In the genomic region with DNA sequence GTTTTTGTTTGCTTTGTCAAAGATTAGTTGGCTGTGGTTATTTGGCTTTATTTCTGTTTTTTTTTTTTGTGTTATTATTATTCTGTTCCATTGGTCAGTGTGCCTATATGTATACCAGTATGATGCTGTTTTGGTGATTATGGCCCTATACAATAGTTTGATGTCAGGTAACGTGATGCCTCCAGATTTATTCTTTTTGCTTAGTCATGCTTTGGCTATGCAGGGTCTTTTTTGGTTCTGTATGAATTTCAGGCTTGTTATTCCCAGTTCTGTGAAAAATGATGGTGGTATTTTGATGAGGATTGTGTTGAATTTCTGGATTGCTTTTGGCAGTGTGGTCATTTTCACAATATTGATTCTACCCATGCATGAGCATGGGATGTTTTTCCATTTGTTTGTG, we compare ENCODE assay signal across 20 cellular contexts.
DNase-seq lines count a peak whose midpoint lies in the region; ATAC-seq, FAIRE-seq and TF ChIP-seq lines count a peak whose summit lies in the region.
"Had no signal": no experiment of that assay in that cellular context is flagged by ENCODE, and none has a peak within 500 bp of the region (broad histone marks: within the 10 kb centered on the region; RNA-seq: fewer than 3 reads in every experiment).

No MANE protein-coding gene starts in this region.

- no peaks in the 10 kb centered on the region for H3K4me1 ChIP-seq in HepG2 (ENCODE audit: insufficient read depth, low read length)
- no peaks in the 10 kb centered on the region for H3K4me1 ChIP-seq in right lobe of liver
- no peaks in the 10 kb centered on the region for H3K4me1 ChIP-seq in K562 (replicated peaks in 1 of 2; ENCODE audit: control insufficient read depth in 2 of 2, insufficient read depth in 2 of 2, low read length in 2 of 2)
- H3K4me1 ChIP-seq: BE2C, BLaER1 had no signal

- intact Hi-C loops in HepG2 (cut with micrococcal nuclease; ENCODE audit: unreplicated experiment) (no loop called here), right lobe of liver (cut with DNase I) (no loop called here), K562 (cut with micrococcal nuclease) (no loop called here), sciatic nerve (cut with DNase I) (no loop called here)

- no peaks in the 10 kb centered on the region for H3K36me3 ChIP-seq in HepG2 (replicated peaks in 1 of 2; ENCODE audit: control insufficient read depth in 1 of 2, insufficient read depth in 2 of 2, low read length in 2 of 2)
- no peaks in the 10 kb centered on the region for H3K36me3 ChIP-seq in right lobe of liver
- no peaks in the 10 kb centered on the region for H3K36me3 ChIP-seq in K562 (ENCODE audit: control insufficient read depth, insufficient read depth, low read length)
- H3K36me3 ChIP-seq: BE2C, BLaER1 had no signal

- TF ChIP-seq POLR2A in HepG2 (IDR thresholded peaks at IDR 0.05; ENCODE audit: insufficient read depth in 1 of 2, low read depth in 2 of 2, low read length in 2 of 2) = no peak
- no peak for TF ChIP-seq POLR2A in right lobe of liver (IDR thresholded peaks at IDR 0.05)
- TF ChIP-seq POLR2A in K562 (conservative IDR thresholded peaks at IDR 0.05) = no peak

- H2AFZ ChIP-seq in HepG2 (ENCODE audit: low read length) (no peak overlapping the region), K562 (ENCODE audit: low read depth, low read length) (no peak overlapping the region)

- no peaks in the 10 kb centered on the region for H3K9me1 ChIP-seq in K562 (ENCODE audit: control insufficient read depth, insufficient read depth, low read length)

- TF ChIP-seq RAD21 in HepG2 (CRISPR knock-in tag; IDR thresholded peaks at IDR 0.05) (no peak), K562 (CRISPR knock-in tag; conservative IDR thresholded peaks at IDR 0.05 in 1 of 2, IDR thresholded peaks at IDR 0.05 in 1 of 2) (no peak)

- H3K79me2 ChIP-seq in HepG2 (ENCODE audit: insufficient read depth, low read length) (no peaks in the 10 kb centered on the region), K562 (ENCODE audit: control insufficient read depth, insufficient read depth, low read length) (no peaks in the 10 kb centered on the region)

- FAIRE-seq in HepG2 (lab: Jason Lieb, UNC) = no peak
- no peak for FAIRE-seq in K562 (lab: Jason Lieb, UNC)
- FAIRE-seq: D721Med, G401.6, GM12891, GM19239 had no signal

- CTCF ChIA-PET in HepG2 (lab: Yijun Ruan, JAX; ENCODE audit: low intra/inter-chr PET ratio, low total read pairs) (no interaction called here), K562 (lab: Yijun Ruan, JAX; ENCODE audit: low intra/inter-chr PET ratio) (no interaction called here)

- H3K9me3 ChIP-seq in HepG2 (ENCODE audit: low read length) = peaks cover 90% of the 10 kb centered on the region
- no peaks in the 10 kb centered on the region for H3K9me3 ChIP-seq in right lobe of liver
- H3K9me3 ChIP-seq in K562 (replicated peaks; ENCODE audit: control insufficient read depth, insufficient read depth, low read depth, low read length) = no peaks in the 10 kb centered on the region
- H3K9me3 ChIP-seq: BE2C had no signal

- no peak for DNase-seq in HepG2 (ENCODE audit: low spot score)
- no peak for DNase-seq in right lobe of liver
- no peak for DNase-seq in K562 (ENCODE audit: extremely low read depth in 1 of 4, low spot score in 3 of 4)
- no peak for DNase-seq in NCI-H2107 treated with DMSO at 0.1 percent for 48 hours (lab: John Stamatoyannopoulos, UW; ENCODE audit: unreplicated experiment)
- no peak for DNase-seq in sciatic nerve (ENCODE audit: low spot score)
- DNase-seq: ACHN; BE2C; C1 segment of cervical spinal cord; CD4-positive, alpha-beta memory T cell; CD4-positive, CD25-positive, alpha-beta regulatory T cell; CD8-positive, alpha-beta memory T cell; COR-L47; DMS79 treated with DMSO at 0.1 percent for 48 hours; GF-D8 had no signal

- no peak for ATAC-seq in HepG2
- no peak for ATAC-seq in right lobe of liver
- no peak for ATAC-seq in K562
- ATAC-seq in sciatic nerve = no peak

- H4K20me1 ChIP-seq in HepG2 (ENCODE audit: insufficient read depth, low read length) = no peaks in the 10 kb centered on the region
- no peaks in the 10 kb centered on the region for H4K20me1 ChIP-seq in K562 (replicated peaks; ENCODE audit: control insufficient read depth, insufficient read depth, low read length)
- H4K20me1 ChIP-seq: BLaER1 had no signal

- H3K9ac ChIP-seq in HepG2 (ENCODE audit: insufficient read depth, low read depth, low read length) (no peak overlapping the region), K562 (ENCODE audit: insufficient read depth in 1 of 2, low read depth in 2 of 2, low read length in 2 of 2) (no peak overlapping the region)
- H3K9ac ChIP-seq: BLaER1 had no signal

- in situ Hi-C loops in HepG2 (cut with HindIII; ENCODE audit: extremely low pct_ligation_motif_present, low pct_unique_long_range_greater_than_20kb) = no loop called here
- in situ Hi-C loops in K562 (cut with MboI) = no loop called here

- TF ChIP-seq CTCF in HepG2 (CRISPR knock-in tag; IDR thresholded peaks at IDR 0.05) = no peak
- TF ChIP-seq CTCF in right lobe of liver (IDR thresholded peaks at IDR 0.05) = no peak
- no peak for TF ChIP-seq CTCF in K562 (IDR thresholded peaks at IDR 0.05 in 2 of 3, conservative IDR thresholded peaks at IDR 0.05 in 1 of 3; ENCODE audit: insufficient read depth in 2 of 3, low read depth in 1 of 3, low read length in 3 of 3)

- H3K27ac ChIP-seq in HepG2 (ENCODE audit: extremely low read length, insufficient read depth, low read length) (no peak overlapping the region), right lobe of liver (no peak overlapping the region), K562 (ENCODE audit: extremely low read depth, low read depth, low read length) (no peak overlapping the region)
- H3K27ac ChIP-seq: 22Rv1, BLaER1 had no signal

- H3K4me2 ChIP-seq in HepG2 (ENCODE audit: low read depth, low read length) = no peak overlapping the region
- no peak overlapping the region for H3K4me2 ChIP-seq in K562 (ENCODE audit: insufficient read depth, low read length)
- H3K4me2 ChIP-seq: BLaER1 had no signal

- no peak overlapping the region for H3K4me3 ChIP-seq in HepG2 (replicated peaks in 1 of 3; ENCODE audit: insufficient read depth in 1 of 3, low read depth in 2 of 3, low read length in 3 of 3)
- no peak overlapping the region for H3K4me3 ChIP-seq in right lobe of liver
- no peak overlapping the region for H3K4me3 ChIP-seq in K562
- H3K4me3 ChIP-seq: BLaER1 had no signal

- no peaks in the 10 kb centered on the region for H3K27me3 ChIP-seq in HepG2 (ENCODE audit: control insufficient read depth in 1 of 2, insufficient read depth in 2 of 2, low read length in 2 of 2)
- H3K27me3 ChIP-seq in right lobe of liver = no peaks in the 10 kb centered on the region
- no peaks in the 10 kb centered on the region for H3K27me3 ChIP-seq in K562 (ENCODE audit: control insufficient read depth in 2 of 2, insufficient read depth in 2 of 2, low read length in 2 of 2)
- H3K27me3 ChIP-seq: BE2C, BLaER1 had no signal

- BruUV-seq in HepG2 (replicated peaks; lab: Mats Ljungman, UMichigan) (no TSS peak), K562 (replicated peaks; lab: Mats Ljungman, UMichigan) (no TSS peak)

- POLR2A ChIA-PET in HepG2 (lab: Yijun Ruan, JAX) (no interaction called here), K562 (lab: Yijun Ruan, JAX) (no interaction called here)

- TF ChIP-seq EP300 in HepG2 (IDR thresholded peaks at IDR 0.05; ENCODE audit: low read depth in 2 of 2, low read length in 2 of 2) = no peak
- no peak for TF ChIP-seq EP300 in HepG2 (CRISPR knock-in tag; IDR thresholded peaks at IDR 0.05; ENCODE audit: borderline replicate concordance)
- no peak for TF ChIP-seq EP300 in K562 (IDR thresholded peaks at IDR 0.05; ENCODE audit: low read length)

- 0% methylated on average over 1 of the region's 1 CpG for WGBS in HepG2 (ENCODE audit: low lambda C conversion rate)
- 73% methylated on average over 1 of the region's 1 CpG for WGBS in right lobe of liver (ENCODE audit: insufficient coverage, low coverage, low lambda C conversion rate, missing lambda C conversion rate)
- 0% methylated on average over 1 of the region's 1 CpG for WGBS in K562 (ENCODE audit: insufficient coverage, low coverage, missing lambda C conversion rate)

TF ChIP-seq in HepG2, 621 proteins besides CTCF, POLR2A, EP300 and RAD21 (continues in another document):
- TF ChIP-seq ZNF557 (CRISPR knock-in tag; IDR thresholded peaks at IDR 0.05) (no peak), ZFP37 (CRISPR knock-in tag; IDR thresholded peaks at IDR 0.05; ENCODE audit: borderline replicate concordance) (no peak), SYNCRIP (IDR thresholded peaks at IDR 0.05; ENCODE audit: insufficient read depth, low read depth, low read length) (no peak), RXRB (CRISPR knock-in tag; IDR thresholded peaks at IDR 0.05; ENCODE audit: borderline replicate concordance) (no peak)
- TF ChIP-seq, protein P1, sequence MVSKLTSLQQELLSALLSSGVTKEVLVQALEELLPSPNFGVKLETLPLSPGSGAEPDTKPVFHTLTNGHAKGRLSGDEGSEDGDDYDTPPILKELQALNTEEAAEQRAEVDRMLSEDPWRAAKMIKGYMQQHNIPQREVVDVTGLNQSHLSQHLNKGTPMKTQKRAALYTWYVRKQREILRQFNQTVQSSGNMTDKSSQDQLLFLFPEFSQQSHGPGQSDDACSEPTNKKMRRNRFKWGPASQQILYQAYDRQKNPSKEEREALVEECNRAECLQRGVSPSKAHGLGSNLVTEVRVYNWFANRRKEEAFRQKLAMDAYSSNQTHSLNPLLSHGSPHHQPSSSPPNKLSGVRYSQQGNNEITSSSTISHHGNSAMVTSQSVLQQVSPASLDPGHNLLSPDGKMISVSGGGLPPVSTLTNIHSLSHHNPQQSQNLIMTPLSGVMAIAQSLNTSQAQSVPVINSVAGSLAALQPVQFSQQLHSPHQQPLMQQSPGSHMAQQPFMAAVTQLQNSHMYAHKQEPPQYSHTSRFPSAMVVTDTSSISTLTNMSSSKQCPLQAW (CRISPR knock-in tag; IDR thresholded peaks at IDR 0.05) = no peak

TF ChIP-seq in K562, 482 proteins besides CTCF, POLR2A, EP300 and RAD21 (continues in another document):
- TF ChIP-seq SAFB2 (IDR thresholded peaks at IDR 0.05; ENCODE audit: borderline replicate concordance, low read depth, low read length, severe bottlenecking) = no peak
- TF ChIP-seq, protein P2, sequence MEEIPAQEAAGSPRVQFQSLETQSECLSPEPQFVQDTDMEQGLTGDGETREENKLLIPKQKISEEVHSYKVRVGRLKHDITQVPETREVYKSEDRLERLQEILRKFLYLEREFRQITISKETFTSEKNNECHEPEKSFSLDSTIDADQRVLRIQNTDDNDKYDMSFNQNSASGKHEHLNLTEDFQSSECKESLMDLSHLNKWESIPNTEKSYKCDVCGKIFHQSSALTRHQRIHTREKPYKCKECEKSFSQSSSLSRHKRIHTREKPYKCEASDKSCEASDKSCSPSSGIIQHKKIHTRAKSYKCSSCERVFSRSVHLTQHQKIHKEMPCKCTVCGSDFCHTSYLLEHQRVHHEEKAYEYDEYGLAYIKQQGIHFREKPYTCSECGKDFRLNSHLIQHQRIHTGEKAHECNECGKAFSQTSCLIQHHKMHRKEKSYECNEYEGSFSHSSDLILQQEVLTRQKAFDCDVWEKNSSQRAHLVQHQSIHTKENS (CRISPR knock-in tag; IDR thresholded peaks at IDR 0.05) = no peak
- TF ChIP-seq MAFG (tag; conservative IDR thresholded peaks at IDR 0.05) = peak; percentile 51
- no peak for TF ChIP-seq ZFX (CRISPR knock-in tag; IDR thresholded peaks at IDR 0.05)
- TF ChIP-seq KAT8 (IDR thresholded peaks at IDR 0.05; ENCODE audit: low read depth) = no peak
- no peak for TF ChIP-seq POLR3G (IDR thresholded peaks at IDR 0.05; ENCODE audit: extremely low read depth, insufficient read length, insufficient replicate concordance)
